Comparison of ENCODE assay signal across 8 cellular contexts in the genomic region with DNA sequence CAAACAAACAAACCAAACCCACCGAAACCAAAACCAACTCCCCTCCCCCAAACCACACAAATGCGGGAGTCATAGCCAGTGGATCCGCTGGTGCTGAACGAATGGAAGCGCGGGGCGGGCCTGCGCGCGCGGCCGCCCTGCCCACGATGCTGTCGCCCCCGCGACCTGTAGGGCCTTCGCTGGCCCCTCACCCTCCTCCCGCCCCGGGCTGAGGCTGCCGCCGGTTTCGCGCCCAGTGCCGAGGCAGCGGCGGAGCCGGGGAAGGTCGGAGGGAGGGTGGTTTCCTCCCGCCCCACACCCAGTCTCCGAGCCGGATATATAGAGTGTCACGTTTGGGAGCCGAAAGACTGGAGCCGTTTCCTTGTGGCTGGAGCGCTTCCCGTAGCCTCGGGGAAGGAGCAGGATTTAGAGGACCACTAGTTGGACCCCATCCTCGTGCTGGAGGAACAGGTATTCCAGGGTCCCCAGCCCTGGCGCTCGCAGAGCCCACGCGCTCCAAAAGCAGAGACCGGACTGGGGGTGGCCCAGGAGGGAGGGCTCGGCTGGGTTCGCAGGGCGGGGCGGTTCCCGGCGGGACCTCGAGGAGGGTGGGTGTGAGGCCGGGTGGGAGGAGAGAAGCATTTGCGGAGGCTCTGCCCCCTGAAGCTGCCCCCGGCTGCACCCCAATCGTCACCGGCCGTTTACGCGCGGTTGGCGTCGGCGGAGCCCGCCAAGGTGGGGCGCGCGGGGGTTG. TPM values are rescaled to one million over a fixed set of nuclear protein-coding genes. Genes with fewer than 3 reads are reported as not detected.
DNase-seq lines count a peak whose midpoint lies in the region; ATAC-seq and TF ChIP-seq lines count a peak whose summit lies in the region.

Gene FAR2 (plus strand): TSS at position 321 of the 733 bp plus-strand sequence. CDS start 121,172 bp downstream, outside the sequence.

- CTCF ChIA-PET in activated CD4-positive, alpha-beta T cell treated with anti-CD3 and anti-CD28 coated beads for 36 hours (lab: Charles Lee): interaction anchor here (0.5 kb wide), 1 partner anchor 900 kb away, joined by 3 read pairs; no protein-coding TSS in a partner anchor

- POLR2A ChIA-PET in activated CD4-positive, alpha-beta T cell treated with anti-CD3 and anti-CD28 coated beads for 36 hours (lab: Charles Lee): interaction anchor here (0.6 kb wide), 1 partner anchor 165 kb away, joined by 4 read pairs; no protein-coding TSS in a partner anchor

- peak within 1 kb of the TSS; percentile 44; the same call in 1 of the 2 replicates for H3K27ac ChIP-seq in MM.1S (ENCODE audit: low read length)
- peak within 1 kb of the TSS; percentile 57 to 88 for H3K27ac ChIP-seq in left lung

- H3K9me2 ChIP-seq in MM.1S (replicated peaks; ENCODE audit: insufficient read depth, low read length): no peaks in the 10 kb centered on the region

- peak within 1 kb of the TSS; percentile 81 for H3K4me3 Mint-ChIP-seq in activated CD4-positive, alpha-beta T cell treated with anti-CD3 and anti-CD28 coated beads for 36 hours

- peak; percentile 41 for DNase-seq in D341Med (ENCODE audit: low spot score)
- peak; percentile 56 for DNase-seq in MM.1S
- DNase-seq in activated CD4-positive, alpha-beta T cell treated with anti-CD3 and anti-CD28 coated beads for 36 hours: peak; percentile 59
- DNase-seq in dedifferentiated amniotic fluid mesenchymal stem cell (ENCODE audit: extremely low spot score): peak; percentile 29
- peak; percentile 54 to 90 for DNase-seq in left lung
- peak; percentile 51 to 64 for DNase-seq in stimulated activated CD4-positive, alpha-beta T cell treated with anti-CD3 and anti-CD28 coated beads, Interleukin-2, amount 100 ng/mL, for 24 hours
- DNase-seq in SKM-1 treated with dmso at 0.1 percent for 144 hours (lab: John Stamatoyannopoulos, UW; ENCODE audit: unreplicated experiment): no peak

- peaks cover 33% of the 10 kb centered on the region for H3K79me2 ChIP-seq in MM.1S (ENCODE audit: low read length)

- H3K4me1 Mint-ChIP-seq in activated CD4-positive, alpha-beta T cell treated with anti-CD3 and anti-CD28 coated beads for 36 hours: peaks cover 16% of the 10 kb centered on the region

- H3K27me3 Mint-ChIP-seq in activated CD4-positive, alpha-beta T cell treated with anti-CD3 and anti-CD28 coated beads for 36 hours: peaks cover 14% of the 10 kb centered on the region

- H3K4me2 ChIP-seq in MM.1S (ENCODE audit: low read depth, low read length): peak within 1 kb of the TSS; percentile 79

- TF ChIP-seq CTCF in MM.1S (IDR thresholded peaks at IDR 0.05; ENCODE audit: low read length) (no peak), left lung (IDR thresholded peaks at IDR 0.05) (no peak)

- H3K9me3 ChIP-seq in MM.1S (replicated peaks; ENCODE audit: insufficient read depth, low read length) (no peaks in the 10 kb centered on the region), left lung (no peaks in the 10 kb centered on the region)

- H3K9ac ChIP-seq in MM.1S (ENCODE audit: low read length): peak within 1 kb of the TSS; percentile 91

- intact Hi-C loops in activated CD4-positive, alpha-beta T cell treated with anti-CD3 and anti-CD28 coated beads for 36 hours (cut with DNase I, micrococcal nuclease): loop anchor here (1.0 to 2.0 kb wide), 3 partner anchors 46 to 232 kb away; partner anchors contain the start of gene ERGIC2 (in 1 of the 2)
- intact Hi-C loops in left lung (cut with DNase I): no loop called here

- no peaks in the 10 kb centered on the region for H3K36me3 ChIP-seq in MM.1S (replicated peaks; ENCODE audit: insufficient read depth, low read length)
- no peaks in the 10 kb centered on the region for H3K36me3 ChIP-seq in left lung

- H3K4me1 ChIP-seq in MM.1S (ENCODE audit: low read length) (peaks cover 35% of the 10 kb centered on the region), left lung (peaks cover 7 to 52% of the 10 kb centered on the region in 2 donors)

- H3K36me3 Mint-ChIP-seq in activated CD4-positive, alpha-beta T cell treated with anti-CD3 and anti-CD28 coated beads for 36 hours (ENCODE audit: low read depth): no peaks in the 10 kb centered on the region

- H4K20me1 ChIP-seq in MM.1S (ENCODE audit: insufficient read depth, low read length): no peaks in the 10 kb centered on the region

- H3K27ac Mint-ChIP-seq in activated CD4-positive, alpha-beta T cell treated with anti-CD3 and anti-CD28 coated beads for 36 hours: peak within 1 kb of the TSS; percentile 85

- H2AFZ ChIP-seq in MM.1S (ENCODE audit: low read length): peak within 1 kb of the TSS; percentile 96

- no peaks in the 10 kb centered on the region for H3K9me3 Mint-ChIP-seq in activated CD4-positive, alpha-beta T cell treated with anti-CD3 and anti-CD28 coated beads for 36 hours (ENCODE audit: low read depth)

- peaks cover 24% of the 10 kb centered on the region for H3F3A ChIP-seq in MM.1S (ENCODE audit: insufficient read depth, low read length)

- H3K27me3 ChIP-seq in MM.1S (replicated peaks; ENCODE audit: insufficient read depth, low read length) (no peaks in the 10 kb centered on the region), left lung (peaks cover 0 to 18% of the 10 kb centered on the region in 2 donors)

- H3K4me3 ChIP-seq in MM.1S (ENCODE audit: low read length) (peak within 1 kb of the TSS; percentile 91), left lung (peak within 1 kb of the TSS; percentile 45 to 61)

- ATAC-seq in GM21390 (IDR thresholded peaks at IDR 0.05; ENCODE audit: unreplicated experiment) (peak; percentile 47), left lung (peak; percentile 78)
- ATAC-seq in activated CD4-positive, alpha-beta T cell treated with anti-CD3 and anti-CD28 coated beads for 36 hours: peak; percentile 77

RNA-seq across cellular contexts. Expression of gene FAR2, which starts in this region (rescaled TPM):
- total RNA-seq in activated CD4-positive, alpha-beta T cell treated with anti-CD3 and anti-CD28 coated beads for 36 hours: 1 to 10 TPM; 7.8 to 8.1 TPM
- total RNA-seq in left lung: 10 to 100 TPM in 1 of 2 donors, 1 to 10 TPM in 1; 9.6 to 17.4 TPM

Comparison
In these comparisons a context has a peak if more than half of its experiments do, and no peak if none do; other contexts are left out.
1. intact Hi-C loops: an anchor here in activated CD4-positive, alpha-beta T cell treated with anti-CD3 and anti-CD28 coated beads for 36 hours (1.0 to 2.0 kb wide); none called in left lung.